Comparison of ENCODE assay signal across 1 cellular context in genomic region chr22:20993304-20994127, GRCh38.
TF ChIP-seq lines count a peak whose summit lies in the region.

No MANE protein-coding gene starts in this region.

TF ChIP-seq in IMR-90, 13 proteins besides CTCF, POLR2A, EP300 and RAD21 (continued from another document):
- TF ChIP-seq ELK1 (IDR thresholded peaks at IDR 0.05; ENCODE audit: borderline replicate concordance, low read depth, low read length) (no peak), RFX5 (IDR thresholded peaks at IDR 0.05; ENCODE audit: low read depth, low read length) (no peak), CEBPB (IDR thresholded peaks at IDR 0.05; ENCODE audit: low read depth, low read length) (no peak), NFE2L2 (IDR thresholded peaks at IDR 0.05; ENCODE audit: low read depth, low read length) (no peak), RCOR1 (IDR thresholded peaks at IDR 0.05; ENCODE audit: insufficient replicate concordance, low read length) (no peak), MAZ (IDR thresholded peaks at IDR 0.05; ENCODE audit: borderline replicate concordance, low read depth, low read length) (no peak), USF2 (IDR thresholded peaks at IDR 0.05; ENCODE audit: low read depth, low read length) (no peak), SMC3 (IDR thresholded peaks at IDR 0.05; ENCODE audit: low read depth, low read length) (no peak), MXI1 (IDR thresholded peaks at IDR 0.05; ENCODE audit: borderline replicate concordance, low read depth, low read length) (no peak)
